22 cellular contexts compared by ENCODE assay signal in genomic region chr2:113178069-113178468, GRCh38. TPM values are rescaled to one million over a fixed set of nuclear protein-coding genes. Genes with fewer than 3 reads are reported as not detected.
DNase-seq lines count a peak whose midpoint lies in the region; ATAC-seq, FAIRE-seq and TF ChIP-seq lines count a peak whose summit lies in the region.
"Had no signal": no experiment of that assay in that cellular context is flagged by ENCODE, and none has a peak within 500 bp of the region (broad histone marks: within the 10 kb centered on the region; RNA-seq: fewer than 3 reads in every experiment).

No MANE protein-coding gene starts in this region.

- H3K36me3 ChIP-seq in kidney (ENCODE audit: control insufficient read depth in 1 of 2, insufficient read depth in 2 of 2, low read length in 2 of 2) (no peaks in the 10 kb centered on the region), thyroid gland (no peaks in the 10 kb centered on the region)
- H3K36me3 ChIP-seq: sigmoid colon had no signal

- CTCF ChIA-PET in activated naive CD4-positive, alpha-beta T cell treated with anti-CD3 and anti-CD28 coated beads, Interleukin-2, amount 10 ng/mL, durations not matched to agents 7 days and 5 days (lab: Charles Lee), result interaction anchor here (14.1 kb wide), 1 partner anchor 39 kb away, joined by 220 read pairs; no protein-coding TSS in a partner anchor
- CTCF ChIA-PET in activated CD4-positive, alpha-beta memory T cell treated with anti-CD3 and anti-CD28 coated beads for 36 hours (lab: Charles Lee), result interaction anchor here (0.6 to 1.1 kb wide), 3 partner anchors 40 to 676 kb away, joined by 3 to 5 read pairs (median 3); no protein-coding TSS in a partner anchor

- POLR2A ChIA-PET in activated CD4-positive, alpha-beta memory T cell treated with anti-CD3 and anti-CD28 coated beads for 36 hours (lab: Charles Lee), result no interaction called here

- TF ChIP-seq POLR2A in thyroid gland (IDR thresholded peaks at IDR 0.05), result no peak

- no peaks in the 10 kb centered on the region for H3K27me3 ChIP-seq in thyroid gland
- H3K27me3 ChIP-seq: sigmoid colon had no signal

- DNase-seq in activated naive CD4-positive, alpha-beta T cell treated with anti-CD3 and anti-CD28 coated beads, Interleukin-2, amount 10 ng/mL, durations not matched to agents 7 days and 5 days, result no peak
- DNase-seq in activated naive CD4-positive, alpha-beta T cell (lab: John Stamatoyannopoulos, UW), result no peak
- DNase-seq in activated CD4-positive, alpha-beta memory T cell treated with anti-CD3 and anti-CD28 coated beads for 36 hours, result peak; percentile 3
- peak; percentile 32 for DNase-seq in kidney
- DNase-seq in thyroid gland, result no peak
- no peak for DNase-seq in NCI-H1930 (lab: John Stamatoyannopoulos, UW)
- no peak for DNase-seq in effector CD8-positive, alpha-beta T cell (lab: John Stamatoyannopoulos, UW)
- DNase-seq: amygdala; central memory CD4-positive, alpha-beta T cell; EL; H9; left ventricle myocardium superior; MM.1S; NCI-H1694 treated with DMSO at 0.1 percent for 48 hours; NCI-H345; RPMI8226; sigmoid colon had no signal

- 61 to 79% methylated on average over 6 of the region's 6 CpGs for WGBS in thyroid gland, 2 donors

- no peak for TF ChIP-seq CTCF in kidney (IDR thresholded peaks at IDR 0.05; ENCODE audit: borderline replicate concordance, extremely low read depth, insufficient read depth)
- TF ChIP-seq CTCF in thyroid gland (IDR thresholded peaks at IDR 0.05), result no peak

- H3K9me3 ChIP-seq in kidney (ENCODE audit: control insufficient read depth in 1 of 2, low read length in 2 of 2) (no peaks in the 10 kb centered on the region), thyroid gland (no peaks in the 10 kb centered on the region)
- H3K9me3 ChIP-seq: sigmoid colon had no signal

- H3K4me1 Mint-ChIP-seq in activated naive CD4-positive, alpha-beta T cell treated with anti-CD3 and anti-CD28 coated beads, Interleukin-2, amount 10 ng/mL, durations not matched to agents 7 days and 5 days, result peaks cover 79% of the 10 kb centered on the region
- H3K4me1 Mint-ChIP-seq in activated CD4-positive, alpha-beta memory T cell treated with anti-CD3 and anti-CD28 coated beads for 36 hours (ENCODE audit: low read depth), result peaks cover 82% of the 10 kb centered on the region

- no peak for FAIRE-seq in kidney (lab: Jason Lieb, UNC)
- FAIRE-seq: GM19239, urothelium cell line had no signal

- H3K9ac ChIP-seq in kidney (ENCODE audit: low read length in 2 of 2), result no peak overlapping the region

- H3K4me3 ChIP-seq in kidney (ENCODE audit: low read length in 2 of 2) (no peak overlapping the region), thyroid gland (replicated peaks in 1 of 3) (no peak overlapping the region)
- H3K4me3 ChIP-seq: sigmoid colon had no signal

- H3K36me3 Mint-ChIP-seq in activated naive CD4-positive, alpha-beta T cell treated with anti-CD3 and anti-CD28 coated beads, Interleukin-2, amount 10 ng/mL, durations not matched to agents 7 days and 5 days, result peaks cover 78% of the 10 kb centered on the region
- H3K36me3 Mint-ChIP-seq in activated CD4-positive, alpha-beta memory T cell treated with anti-CD3 and anti-CD28 coated beads for 36 hours, result peaks cover 66% of the 10 kb centered on the region

- H3K27me3 Mint-ChIP-seq in activated naive CD4-positive, alpha-beta T cell treated with anti-CD3 and anti-CD28 coated beads, Interleukin-2, amount 10 ng/mL, durations not matched to agents 7 days and 5 days, result no peaks in the 10 kb centered on the region
- H3K27me3 Mint-ChIP-seq in activated CD4-positive, alpha-beta memory T cell treated with anti-CD3 and anti-CD28 coated beads for 36 hours, result peaks cover 2% of the 10 kb centered on the region

- ATAC-seq in HG03439 (IDR thresholded peaks at IDR 0.05; ENCODE audit: unreplicated experiment), result no peak
- ATAC-seq: left ventricle myocardium superior had no signal

- H3K4me1 ChIP-seq in kidney (ENCODE audit: control insufficient read depth in 1 of 2, insufficient read depth in 1 of 2, low read depth in 1 of 2, low read length in 2 of 2) (peaks cover 0 to 7% of the 10 kb centered on the region in 2 donors), thyroid gland (peaks cover 46 to 78% of the 10 kb centered on the region in 2 donors)
- H3K4me1 ChIP-seq: sigmoid colon had no signal

- no peaks in the 10 kb centered on the region for H3K9me3 Mint-ChIP-seq in activated naive CD4-positive, alpha-beta T cell treated with anti-CD3 and anti-CD28 coated beads, Interleukin-2, amount 10 ng/mL, durations not matched to agents 7 days and 5 days
- no peaks in the 10 kb centered on the region for H3K9me3 Mint-ChIP-seq in activated CD4-positive, alpha-beta memory T cell treated with anti-CD3 and anti-CD28 coated beads for 36 hours
- H3K9me3 Mint-ChIP-seq: H9 had no signal

- intact Hi-C loops in activated CD4-positive, alpha-beta memory T cell treated with anti-CD3 and anti-CD28 coated beads for 36 hours (cut with micrococcal nuclease), result no loop called here
- intact Hi-C loops in kidney (cut with DNase I) (no loop called here), thyroid gland (cut with DNase I) (no loop called here)

- H3K27ac ChIP-seq in kidney (ENCODE audit: low read depth in 2 of 2, low read length in 2 of 2) (no peak overlapping the region), thyroid gland (peak overlapping the region; percentile 93 to 95 (median 94))
- H3K27ac ChIP-seq: sigmoid colon had no signal

- H3K27ac Mint-ChIP-seq in activated naive CD4-positive, alpha-beta T cell treated with anti-CD3 and anti-CD28 coated beads, Interleukin-2, amount 10 ng/mL, durations not matched to agents 7 days and 5 days, result peak overlapping the region; percentile 68
- peak overlapping the region; percentile 71 for H3K27ac Mint-ChIP-seq in activated CD4-positive, alpha-beta memory T cell treated with anti-CD3 and anti-CD28 coated beads for 36 hours

- H3K4me3 Mint-ChIP-seq in activated naive CD4-positive, alpha-beta T cell treated with anti-CD3 and anti-CD28 coated beads, Interleukin-2, amount 10 ng/mL, durations not matched to agents 7 days and 5 days, result peak overlapping the region; percentile 86
- H3K4me3 Mint-ChIP-seq in activated CD4-positive, alpha-beta memory T cell treated with anti-CD3 and anti-CD28 coated beads for 36 hours, result no peak overlapping the region
- H3K4me3 Mint-ChIP-seq: H9 had no signal

RNA-seq across cellular contexts. Expression of gene PSD4, which starts 4.3 kb away (rescaled TPM):
- total RNA-seq in activated CD4-positive, alpha-beta memory T cell treated with anti-CD3 and anti-CD28 coated beads for 36 hours, result 100 to 1,000 TPM; 156 to 170 TPM
- 42.0 TPM for total RNA-seq in kidney
- 16.2 TPM for polyA plus RNA-seq in kidney (ENCODE audit: insufficient read depth, low read depth, low replicate concordance)
- 100 to 1,000 TPM in 3 of 4 donors, 10 to 100 TPM in 1; 63.7 to 136 (median 111) TPM for total RNA-seq in thyroid gland

RNA-seq across cellular contexts. Expression of gene IL1RN, which starts 50.7 kb away (rescaled TPM):
- total RNA-seq in activated CD4-positive, alpha-beta memory T cell treated with anti-CD3 and anti-CD28 coated beads for 36 hours, result 10 to 100 TPM in 1 of 2 experiments, 1 to 10 TPM in 1; 9.8 to 10.5 TPM
- 2.1 TPM for total RNA-seq in kidney
- 1.3 TPM for polyA plus RNA-seq in kidney (ENCODE audit: insufficient read depth, low read depth, low replicate concordance)
- total RNA-seq in thyroid gland, result 1 to 10 TPM in 2 of 4 donors, under 1 TPM in 1, not detected in 1; 0.67 to 1.3 (median 1.3) TPM
- total RNA-seq: glomerular endothelial cell, H9, osteocyte had no signal

Comparison
In these comparisons a context has a peak if more than half of its experiments do, and no peak if none do; other contexts are left out.
1. DNase-seq: peak in activated CD4-positive, alpha-beta memory T cell treated with anti-CD3 and anti-CD28 coated beads for 36 hours (single experiment) and kidney (single experiment); none in activated naive CD4-positive, alpha-beta T cell treated with anti-CD3 and anti-CD28 coated beads, Interleukin-2, amount 10 ng/mL, durations not matched to agents 7 days and 5 days (single experiment), activated naive CD4-positive, alpha-beta T cell (0 of 4), thyroid gland (0 of 2), NCI-H1930 (0 of 2) and effector CD8-positive, alpha-beta T cell (single experiment).
2. H3K27ac ChIP-seq: peak in thyroid gland (3 of 3); none in kidney (0 of 2).